In the genomic region with DNA sequence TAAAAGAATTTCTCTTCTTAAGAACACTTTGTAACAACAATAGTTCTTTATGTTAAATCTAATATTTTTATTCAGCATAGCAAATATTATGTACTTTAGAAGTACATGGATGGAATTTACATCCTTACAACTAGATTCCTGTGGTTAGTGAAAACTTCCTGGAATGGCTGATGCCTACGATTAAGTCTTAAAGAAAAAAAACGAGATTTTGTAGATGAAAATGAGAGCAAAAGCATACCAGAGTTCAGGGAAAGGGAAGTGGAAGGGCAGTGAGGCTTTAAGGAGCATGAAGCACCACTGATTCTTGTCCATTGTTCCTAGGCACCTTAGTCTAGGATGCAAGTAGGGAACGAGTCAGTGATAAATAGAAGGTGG, we compare ENCODE assay signal across 17 cellular contexts. TPM values are rescaled to one million over a fixed set of nuclear protein-coding genes. Genes with fewer than 3 reads are reported as not detected.
A peak's percentile ranks its signal among the peaks of the same experiment; 100 is the strongest.
DNase-seq lines count a peak whose midpoint lies in the region; ATAC-seq and TF ChIP-seq lines count a peak whose summit lies in the region.
"Had no signal": no experiment of that assay in that cellular context is flagged by ENCODE, and none has a peak within 500 bp of the region (broad histone marks: within the 10 kb centered on the region; RNA-seq: fewer than 3 reads in every experiment).

No MANE protein-coding gene starts in this region.

- no peak overlapping the region for H3K4me3 Mint-ChIP-seq in MCF 10A (ENCODE audit: unreplicated experiment)
- H3K4me3 Mint-ChIP-seq: brain; nephron; stimulated activated naive CD8-positive, alpha-beta T cell treated with anti-CD3 and anti-CD28 coated beads, Interleukin-15, Interleukin-2, amounts not matched to agents 100 ng/mL and 50 ng/mL, for 24 hours had no signal

- ATAC-seq in HG02885 (IDR thresholded peaks at IDR 0.05; ENCODE audit: poor library complexity, unreplicated experiment) = no peak
- ATAC-seq in lower lobe of right lung = no peak
- ATAC-seq: left ventricle myocardium superior had no signal

- peaks cover 7% of the 10 kb centered on the region for H3K9me3 Mint-ChIP-seq in MCF 10A (ENCODE audit: unreplicated experiment)
- H3K9me3 Mint-ChIP-seq: brain; nephron; stimulated activated naive CD8-positive, alpha-beta T cell treated with anti-CD3 and anti-CD28 coated beads, Interleukin-15, Interleukin-2, amounts not matched to agents 100 ng/mL and 50 ng/mL, for 24 hours had no signal

- peak overlapping the region; percentile 60 for H3K27ac Mint-ChIP-seq in MCF 10A (ENCODE audit: low read depth, unreplicated experiment)
- H3K27ac Mint-ChIP-seq: brain; nephron; stimulated activated naive CD8-positive, alpha-beta T cell treated with anti-CD3 and anti-CD28 coated beads, Interleukin-15, Interleukin-2, amounts not matched to agents 100 ng/mL and 50 ng/mL, for 24 hours had no signal

- TF ChIP-seq POLR2A in breast epithelium (IDR thresholded peaks at IDR 0.05) = no peak

- intact Hi-C loops in MCF 10A (cut with micrococcal nuclease) (no loop called here), breast epithelium (cut with DNase I; ENCODE audit: low total_unique reads) (no loop called here), lower lobe of right lung (cut with DNase I) (no loop called here)

- DNase-seq in MCF 10A (ENCODE audit: unreplicated experiment) (no peak), breast epithelium (ENCODE audit: low spot score in 2 of 2) (no peak), amniotic epithelial cell (ENCODE audit: low read depth) (peak; percentile 78), foreskin fibroblast (peak; percentile 45 to 72), lower lobe of right lung (no peak), NOMO-1 treated with DMSO at 0.1 percent for 48 hours (lab: John Stamatoyannopoulos, UW; ENCODE audit: unreplicated experiment) (no peak), NCI-H2227 treated with DMSO at 0.1 percent for 48 hours (lab: John Stamatoyannopoulos, UW) (no peak)
- DNase-seq: activated gamma-delta T cell, hippocampal formation, left ventricle myocardium superior, NCI-H1092, sigmoid colon had no signal

- H3K4me3 ChIP-seq in breast epithelium (no peak overlapping the region), foreskin fibroblast (ENCODE audit: low read depth in 1 of 2, low read length in 2 of 2) (no peak overlapping the region), lower lobe of right lung (no peak overlapping the region)
- H3K4me3 ChIP-seq: sigmoid colon had no signal

- H3K27ac ChIP-seq in breast epithelium = no peak overlapping the region
- H3K27ac ChIP-seq in lower lobe of right lung = no peak overlapping the region
- H3K27ac ChIP-seq: 22Rv1, sigmoid colon had no signal

- POLR2A ChIA-PET in MCF 10A (lab: Yijun Ruan, JAX) = no interaction called here

- BruUV-seq in MCF 10A (replicated peaks; lab: Mats Ljungman, UMichigan) = no TSS peak

- H3K9me3 ChIP-seq in breast epithelium = no peaks in the 10 kb centered on the region
- no peaks in the 10 kb centered on the region for H3K9me3 ChIP-seq in lower lobe of right lung
- H3K9me3 ChIP-seq: sigmoid colon had no signal

- TF ChIP-seq CTCF in MCF 10A (IDR thresholded peaks at IDR 0.05; ENCODE audit: unreplicated experiment) = no peak
- no peak for TF ChIP-seq CTCF in breast epithelium (IDR thresholded peaks at IDR 0.05)
- no peak for TF ChIP-seq CTCF in foreskin fibroblast (IDR thresholded peaks at IDR 0.05; ENCODE audit: low read depth, low read length)
- TF ChIP-seq CTCF in lower lobe of right lung (IDR thresholded peaks at IDR 0.05) = no peak

- H3K4me1 Mint-ChIP-seq in MCF 10A (ENCODE audit: insufficient read depth, unreplicated experiment) = peaks cover 13% of the 10 kb centered on the region
- H3K4me1 Mint-ChIP-seq: brain, nephron had no signal

- CTCF ChIA-PET in MCF 10A (lab: Yijun Ruan, JAX) = interaction anchor here (0.8 kb wide), 1 partner anchor 11 kb away, joined by 4 read pairs; no protein-coding TSS in a partner anchor

- H3K4me1 ChIP-seq in breast epithelium (no peaks in the 10 kb centered on the region), lower lobe of right lung (no peaks in the 10 kb centered on the region)

- peaks cover 5% of the 10 kb centered on the region for H3K36me3 Mint-ChIP-seq in MCF 10A (ENCODE audit: insufficient read depth, unreplicated experiment)
- H3K36me3 Mint-ChIP-seq: brain had no signal

- H3K27me3 ChIP-seq in breast epithelium (no peaks in the 10 kb centered on the region), lower lobe of right lung (ENCODE audit: low read depth) (no peaks in the 10 kb centered on the region)
- H3K27me3 ChIP-seq: sigmoid colon had no signal

- no peaks in the 10 kb centered on the region for H3K36me3 ChIP-seq in breast epithelium
- H3K36me3 ChIP-seq in lower lobe of right lung = no peaks in the 10 kb centered on the region
- H3K36me3 ChIP-seq: sigmoid colon had no signal

- H3K27me3 Mint-ChIP-seq in MCF 10A (ENCODE audit: insufficient read depth, unreplicated experiment) = no peaks in the 10 kb centered on the region
- H3K27me3 Mint-ChIP-seq: brain; stimulated activated naive CD8-positive, alpha-beta T cell treated with anti-CD3 and anti-CD28 coated beads, Interleukin-15, Interleukin-2, amounts not matched to agents 100 ng/mL and 50 ng/mL, for 24 hours had no signal

RNA-seq across cellular contexts. Expression of a gene that starts 26.7 kb away (rescaled TPM):
- total RNA-seq in MCF 10A (2022) = 21.3 and 31.6 TPM in 2 replicates
- 100 to 1,000 TPM in 1 of 3 donors, 10 to 100 TPM in 2; 59.7 to 266 (median 82.3) TPM for total RNA-seq in breast epithelium
- 69.6 TPM for total RNA-seq in lower lobe of right lung

Comparison
In these comparisons a context has a peak if more than half of its experiments do, and no peak if none do; other contexts are left out.
1. DNase-seq: peak in amniotic epithelial cell (single experiment) and foreskin fibroblast (2 of 2); none in MCF 10A (single experiment), breast epithelium (0 of 2), lower lobe of right lung (single experiment), NOMO-1 treated with DMSO at 0.1 percent for 48 hours (single experiment) and NCI-H2227 treated with DMSO at 0.1 percent for 48 hours (single experiment).